In genomic region chr4:167143018-167143417, GRCh38 we compare ENCODE assay signal across 29 cellular contexts.
"Had no signal": no experiment of that assay in that cellular context is flagged by ENCODE, and none has a peak within 500 bp of the region (broad histone marks: within the 10 kb centered on the region; RNA-seq: fewer than 3 reads in every experiment).

No MANE protein-coding gene starts in this region.

- H3K27me3 ChIP-seq: stomach, suprapubic skin, testis, thyroid gland, tibial artery, tibial nerve, transverse colon, upper lobe of left lung, upper lobe of right lung, uterus, vagina had no signal

- H3K27ac Mint-ChIP-seq: stimulated activated effector memory CD8-positive, alpha-beta T cell treated with anti-CD3 and anti-CD28 coated beads, Interleukin-12 subunit alpha, Interleukin-12 subunit beta, amount 100 ng/mL, for 72 hours; stimulated activated memory B cell treated with anti-CD40 and anti-IgM and Interleukin-4, amounts not matched to agents 10 μg/mL and 1 μg/mL and 100 μg/mL, for 72 hours; stimulated activated naive B cell treated with anti-CD40 and anti-IgM and Interleukin-4, amounts not matched to agents 10 μg/mL and 1 μg/mL and 100 μg/mL, for 72 hours; stimulated activated naive CD8-positive, alpha-beta T cell treated with anti-CD3 and anti-CD28 coated beads, Interleukin-15, amount 100 ng/mL, for 72 hours; stimulated activated naive CD8-positive, alpha-beta T cell treated with anti-CD3 and anti-CD28 coated beads, Interleukin-15, Interleukin-2, amounts not matched to agents 100 ng/mL and 50 ng/mL, for 24 hours; type B pancreatic cell had no signal

- H3K4me1 Mint-ChIP-seq: stimulated activated effector memory CD8-positive, alpha-beta T cell treated with anti-CD3 and anti-CD28 coated beads, Interleukin-12 subunit alpha, Interleukin-12 subunit beta, amount 100 ng/mL, for 72 hours; stimulated activated memory B cell treated with anti-CD40 and anti-IgM and Interleukin-4, amounts not matched to agents 10 μg/mL and 1 μg/mL and 100 μg/mL, for 72 hours; stimulated activated naive B cell treated with anti-CD40 and anti-IgM and Interleukin-4, amounts not matched to agents 10 μg/mL and 1 μg/mL and 100 μg/mL, for 72 hours; stimulated activated naive CD8-positive, alpha-beta T cell treated with anti-CD3 and anti-CD28 coated beads, Interleukin-15, amount 100 ng/mL, for 72 hours had no signal

- DNase-seq: stimulated activated CD4-positive, alpha-beta T cell treated with anti-CD3 and anti-CD28 coated beads, Interleukin-2, amount 100 ng/mL, for 48 hours; stimulated activated CD4-positive, alpha-beta T cell treated with anti-CD3 and anti-CD28 coated beads, Interleukin-4, amount 100 ng/mL, for 1 hour; stimulated activated CD4-positive, alpha-beta T cell treated with anti-CD3 and anti-CD28 coated beads, Interleukin-4, amount 100 ng/mL, for 24 hours; stimulated activated CD4-positive, alpha-beta T cell treated with anti-CD3 and anti-CD28 coated beads, Interleukin-4, amount 100 ng/mL, for 4 hours; stimulated activated CD8-positive, alpha-beta memory T cell treated with anti-CD3 and anti-CD28 coated beads, Interleukin-4, amount 100 ng/mL, for 48 hours; stimulated activated naive B cell treated with anti-CD40 and anti-IgM and Interleukin-4, amounts not matched to agents 10 μg/mL and 1 μg/mL and 100 μg/mL, for 72 hours; stimulated activated naive CD4-positive, alpha-beta T cell; stimulated activated naive CD4-positive, alpha-beta T cell treated with Interleukin-2 at 50 U/mL for 16 hours; stimulated activated naive CD8-positive, alpha-beta T cell treated with anti-CD3 and anti-CD28 coated beads, Interleukin-15, amount 100 ng/mL, for 72 hours; stimulated activated naive CD8-positive, alpha-beta T cell treated with anti-CD3 and anti-CD28 coated beads, Interleukin-15, Interleukin-2, amounts not matched to agents 100 U/mL and 50 U/mL, for 24 hours; stomach; substantia nigra; testis; thyroid gland; tibial artery; transverse colon; trophoblast cell; upper lobe of left lung; upper lobe of right lung; uterus had no signal

- H3K27ac ChIP-seq: stomach, suprapubic skin, testis, thoracic aorta, thyroid gland, tibial artery, tibial nerve, transverse colon, upper lobe of left lung, upper lobe of right lung, uterus, vagina had no signal

- FAIRE-seq: urothelium cell line had no signal

- H3K9me3 ChIP-seq: stomach, suprapubic skin, testis, thoracic aorta, thyroid gland, tibial artery, tibial nerve, transverse colon, upper lobe of left lung, upper lobe of right lung, uterus, vagina had no signal

- H3K4me1 ChIP-seq: stomach, suprapubic skin, testis, thyroid gland, tibial artery, tibial nerve, transverse colon, upper lobe of left lung, upper lobe of right lung, uterus, vagina had no signal

- ATAC-seq: stimulated activated effector memory CD8-positive, alpha-beta T cell treated with anti-CD3 and anti-CD28 coated beads, Interleukin-12 subunit alpha, Interleukin-12 subunit beta, amount 100 ng/mL, for 72 hours; stimulated activated memory B cell treated with anti-CD40 and anti-IgM and Interleukin-4, amounts not matched to agents 10 μg/mL and 1 μg/mL and 100 μg/mL, for 72 hours; stimulated activated naive B cell treated with anti-CD40 and anti-IgM and Interleukin-4, amounts not matched to agents 10 μg/mL and 1 μg/mL and 100 μg/mL, for 72 hours; stimulated activated naive CD8-positive, alpha-beta T cell treated with anti-CD3 and anti-CD28 coated beads, Interleukin-15, amount 100 ng/mL, for 72 hours; stimulated activated naive CD8-positive, alpha-beta T cell treated with anti-CD3 and anti-CD28 coated beads, Interleukin-15, Interleukin-2, amounts not matched to agents 100 U/mL and 50 U/mL, for 24 hours; upper lobe of right lung had no signal

- H3K36me3 Mint-ChIP-seq: stimulated activated effector memory CD8-positive, alpha-beta T cell treated with anti-CD3 and anti-CD28 coated beads, Interleukin-12 subunit alpha, Interleukin-12 subunit beta, amount 100 ng/mL, for 72 hours; stimulated activated memory B cell treated with anti-CD40 and anti-IgM and Interleukin-4, amounts not matched to agents 10 μg/mL and 1 μg/mL and 100 μg/mL, for 72 hours; stimulated activated naive B cell treated with anti-CD40 and anti-IgM and Interleukin-4, amounts not matched to agents 10 μg/mL and 1 μg/mL and 100 μg/mL, for 72 hours; type B pancreatic cell had no signal

- H3K27me3 Mint-ChIP-seq: stimulated activated memory B cell treated with anti-CD40 and anti-IgM and Interleukin-4, amounts not matched to agents 10 μg/mL and 1 μg/mL and 100 μg/mL, for 72 hours; stimulated activated naive B cell treated with anti-CD40 and anti-IgM and Interleukin-4, amounts not matched to agents 10 μg/mL and 1 μg/mL and 100 μg/mL, for 72 hours; stimulated activated naive CD8-positive, alpha-beta T cell treated with anti-CD3 and anti-CD28 coated beads, Interleukin-15, amount 100 ng/mL, for 72 hours; stimulated activated naive CD8-positive, alpha-beta T cell treated with anti-CD3 and anti-CD28 coated beads, Interleukin-15, Interleukin-2, amounts not matched to agents 100 ng/mL and 50 ng/mL, for 24 hours; type B pancreatic cell had no signal

- H3K4me3 Mint-ChIP-seq: stimulated activated effector memory CD8-positive, alpha-beta T cell treated with anti-CD3 and anti-CD28 coated beads, Interleukin-12 subunit alpha, Interleukin-12 subunit beta, amount 100 ng/mL, for 72 hours; stimulated activated memory B cell treated with anti-CD40 and anti-IgM and Interleukin-4, amounts not matched to agents 10 μg/mL and 1 μg/mL and 100 μg/mL, for 72 hours; stimulated activated naive B cell treated with anti-CD40 and anti-IgM and Interleukin-4, amounts not matched to agents 10 μg/mL and 1 μg/mL and 100 μg/mL, for 72 hours; stimulated activated naive CD8-positive, alpha-beta T cell treated with anti-CD3 and anti-CD28 coated beads, Interleukin-15, amount 100 ng/mL, for 72 hours; stimulated activated naive CD8-positive, alpha-beta T cell treated with anti-CD3 and anti-CD28 coated beads, Interleukin-15, Interleukin-2, amounts not matched to agents 100 ng/mL and 50 ng/mL, for 24 hours; type B pancreatic cell had no signal

- H3K4me3 ChIP-seq: stomach, suprapubic skin, testis, thoracic aorta, thyroid gland, tibial artery, tibial nerve, transverse colon, upper lobe of left lung, upper lobe of right lung, uterus, vagina had no signal

- H3K9me3 Mint-ChIP-seq: type B pancreatic cell had no signal

- H3K36me3 ChIP-seq: stomach, suprapubic skin, thoracic aorta, thyroid gland, tibial artery, tibial nerve, transverse colon, upper lobe of left lung, upper lobe of right lung, uterus, vagina had no signal
